1 cellular context compared by ENCODE assay signal in genomic region chr17:48074322-48075054, GRCh38.
TF ChIP-seq lines count a peak whose summit lies in the region.

No MANE protein-coding gene starts in this region.

TF ChIP-seq in HepG2, 621 proteins besides CTCF, POLR2A, EP300 and RAD21 (continued from another document):
- TF ChIP-seq KDM1A (CRISPR knock-in tag; IDR thresholded peaks at IDR 0.05) (no peak), ZNF713 (CRISPR knock-in tag; IDR thresholded peaks at IDR 0.05) (no peak), ZNF331 (CRISPR knock-in tag; IDR thresholded peaks at IDR 0.05) (0 out of 2 replicates have a peak, but pooled peaks have one; percentile 17), ZFP36L1 (CRISPR knock-in tag; IDR thresholded peaks at IDR 0.05) (no peak), DR1 (CRISPR knock-in tag; IDR thresholded peaks at IDR 0.05) (no peak), E2F1 (CRISPR knock-in tag; IDR thresholded peaks at IDR 0.05) (no peak), ZSCAN25 (CRISPR knock-in tag; IDR thresholded peaks at IDR 0.05) (no peak), ZNF770 (CRISPR knock-in tag; IDR thresholded peaks at IDR 0.05) (no peak), KIAA2018 (CRISPR knock-in tag; IDR thresholded peaks at IDR 0.05; ENCODE audit: borderline replicate concordance) (no peak), ZNF879 (CRISPR knock-in tag; IDR thresholded peaks at IDR 0.05) (no peak), KAT7 (CRISPR knock-in tag; IDR thresholded peaks at IDR 0.05; ENCODE audit: borderline replicate concordance) (no peak), PLSCR1 (CRISPR knock-in tag; IDR thresholded peaks at IDR 0.05; ENCODE audit: borderline replicate concordance) (no peak), ZNF225 (CRISPR knock-in tag; IDR thresholded peaks at IDR 0.05) (no peak)
